7 cellular contexts compared by ENCODE assay signal in genomic region chr16:81003610-81004460, GRCh38. TPM values are rescaled to one million over a fixed set of nuclear protein-coding genes. Genes with fewer than 3 reads are reported as not detected.
DNase-seq lines count a peak whose midpoint lies in the region; ATAC-seq and TF ChIP-seq lines count a peak whose summit lies in the region.

No MANE protein-coding gene starts in this region.

- no peak overlapping the region for H2AFZ ChIP-seq in IMR-90 (replicated peaks; ENCODE audit: low read length, poor library complexity)

- H3K27me3 ChIP-seq in IMR-90 (ENCODE audit: control insufficient read depth, insufficient read depth, low read length): no peaks in the 10 kb centered on the region

- H2BK5ac ChIP-seq in IMR-90 (ENCODE audit: low read depth, low read length, poor library complexity, severe bottlenecking): no peak overlapping the region

- no peak overlapping the region for H3K27ac Mint-ChIP-seq in activated B cell treated with CpG ODN at 0.5 μM for 24 hours

- no peaks in the 10 kb centered on the region for H3K9me3 ChIP-seq in IMR-90 (ENCODE audit: control insufficient read depth, insufficient read depth, low read length)

- 100% methylated on average over 1 of the region's 11 CpGs; no CpG with 5 or more reads in 1 of the 2 experiments for WGBS in IMR-90 (ENCODE audit: extremely low coverage in 2 of 2, insufficient read length in 1 of 2), 2 experiments

- TF ChIP-seq POLR2A in IMR-90 (IDR thresholded peaks at IDR 0.05; ENCODE audit: low read depth, low read length): no peak

- intact Hi-C loops in IMR-90 (cut with micrococcal nuclease) (no loop called here), activated B cell treated with CpG ODN at 0.5 μM for 24 hours (cut with micrococcal nuclease) (loop anchor here (1.0 to 10.0 kb wide), 4 partner anchors 199 to 861 kb away; partner anchors contain the start of gene CDYL2)

- peak overlapping the region; percentile 13; the same call in 1 of the 2 replicates for H3K4me3 ChIP-seq in IMR-90 (ENCODE audit: insufficient read depth, low read depth, low read length)
- H3K4me3 ChIP-seq in foreskin fibroblast (ENCODE audit: low read depth in 1 of 2, low read length in 2 of 2): peak overlapping the region; percentile 29 to 48

- H3K27me3 Mint-ChIP-seq in activated B cell treated with CpG ODN at 0.5 μM for 24 hours: no peaks in the 10 kb centered on the region

- H2BK20ac ChIP-seq in IMR-90 (ENCODE audit: low read depth, low read length): no peak overlapping the region

- H3K9ac ChIP-seq in IMR-90 (ENCODE audit: low read depth, low read length): 0 out of 2 replicates have a peak overlapping the region, but pooled peaks have one; percentile 51

- peak overlapping the region in 1 of 2 experiments; percentile 7; a peak in 1 of 4 replicates for H4K8ac ChIP-seq in IMR-90 (ENCODE audit: low read depth in 2 of 2, low read length in 2 of 2)

- H3K4ac ChIP-seq in IMR-90 (ENCODE audit: low read depth, low read length): peak overlapping the region; percentile 30; the same call in 1 of the 2 replicates

- no peak overlapping the region for H2BK15ac ChIP-seq in IMR-90 (ENCODE audit: low read depth, low read length)

- peak overlapping the region; percentile 45; the same call in 1 of the 2 replicates for H4K5ac ChIP-seq in IMR-90 (ENCODE audit: low read depth, low read length)

- H2BK120ac ChIP-seq in IMR-90 (ENCODE audit: low read depth, low read length): no peak overlapping the region

- peaks cover 65% of the 10 kb centered on the region for H3K4me1 Mint-ChIP-seq in activated B cell treated with CpG ODN at 0.5 μM for 24 hours

- POLR2A ChIA-PET in IMR-90 (lab: Charles Lee; ENCODE audit: unreplicated experiment): no interaction called here
- POLR2A ChIA-PET in activated B cell treated with CpG ODN at 0.5 μM for 24 hours (lab: Charles Lee): interaction anchor here (1.0 kb wide), 1 partner anchor 73 kb away, joined by 4 read pairs; the partner anchor contains the start of gene C16orf46

- peak overlapping the region; percentile 76 for H3K4me3 Mint-ChIP-seq in activated B cell treated with CpG ODN at 0.5 μM for 24 hours

- BruUV-seq in IMR-90 (replicated peaks; lab: Mats Ljungman, UMichigan): no TSS peak

- TF ChIP-seq RAD21 in IMR-90 (IDR thresholded peaks at IDR 0.05; ENCODE audit: low read length): no peak

- peak overlapping the region; percentile 83 for H3K4me2 ChIP-seq in IMR-90 (ENCODE audit: low read depth, low read length)

- in situ Hi-C loops in IMR-90 (cut with MboI; ENCODE audit: low sequenced_read_pairs): no loop called here

- H3K27ac ChIP-seq in IMR-90 (ENCODE audit: insufficient read depth, low read length): no peak overlapping the region

- CTCF ChIA-PET in IMR-90 (lab: Yijun Ruan, JAX) (interaction anchor here (0.6 to 1.7 kb wide), 13 partner anchors 10 to 204 kb away, joined by 3 to 9 read pairs (median 3); partner anchors contain the start of gene ATMIN), activated B cell treated with CpG ODN at 0.5 μM for 24 hours (lab: Charles Lee) (interaction anchor here (0.6 to 6.1 kb wide), 6 partner anchors 13 to 749 kb away, joined by 3 to 51 read pairs (median 3); partner anchors contain the start of genes ATMIN, C16orf46 and GAN)

- peaks cover 11 to 50% of the 10 kb centered on the region in 2 experiments; a peak in 3 of 4 replicates for H3K79me1 ChIP-seq in IMR-90 (ENCODE audit: low read depth in 1 of 2, low read length in 2 of 2)

- no peaks in the 10 kb centered on the region for H3K9me3 Mint-ChIP-seq in activated B cell treated with CpG ODN at 0.5 μM for 24 hours

- peaks cover 2% of the 10 kb centered on the region; the same call in 1 of the 2 replicates for H3K9me1 ChIP-seq in IMR-90 (ENCODE audit: insufficient read depth, low read length)

- no peaks in the 10 kb centered on the region for H3K36me3 ChIP-seq in IMR-90 (ENCODE audit: control insufficient read depth, insufficient read depth, low read length)

- H3K4me1 ChIP-seq in IMR-90 (ENCODE audit: control insufficient read depth, insufficient read depth, low read length): peaks cover 2% of the 10 kb centered on the region; the same call in 1 of the 2 replicates

- peak overlapping the region; percentile 60 for H3K14ac ChIP-seq in IMR-90 (replicated peaks; ENCODE audit: low read depth, low read length)

- peak overlapping the region; percentile 0 for H2AK9ac ChIP-seq in IMR-90 (replicated peaks; ENCODE audit: low read depth, low read length, poor library complexity)

- ATAC-seq in IMR-90 (ENCODE audit: low read depth) (no peak), activated B cell treated with CpG ODN at 0.5 μM for 24 hours (ENCODE audit: low read depth) (no peak), GM18519 (IDR thresholded peaks at IDR 0.05; ENCODE audit: low FRiP score, unreplicated experiment) (no peak)
- no peak for ATAC-seq in stimulated activated naive CD8-positive, alpha-beta T cell treated with anti-CD3 and anti-CD28 coated beads, Interleukin-15, Interleukin-2, amounts not matched to agents 100 U/mL and 50 U/mL, for 24 hours

- dilution Hi-C loops in IMR-90 (cut with HindIII; ENCODE audit: low sequenced_read_pairs, unreplicated experiment): no loop called here

- H3K56ac ChIP-seq in IMR-90 (ENCODE audit: extremely low read depth, insufficient read depth, low read length): no peak overlapping the region

- no peak overlapping the region for H3K18ac ChIP-seq in IMR-90 (ENCODE audit: low read depth, low read length)

- peaks cover 20% of the 10 kb centered on the region for H4K20me1 ChIP-seq in IMR-90 (ENCODE audit: insufficient read depth, low read length)

- peaks cover 15% of the 10 kb centered on the region for H3K36me3 Mint-ChIP-seq in activated B cell treated with CpG ODN at 0.5 μM for 24 hours (ENCODE audit: low read depth)

- H4K91ac ChIP-seq in IMR-90 (ENCODE audit: insufficient read depth, low read depth, low read length): no peak overlapping the region

- DNase-seq in IMR-90: peak; percentile 47
- no peak for DNase-seq in activated B cell treated with CpG ODN at 0.5 μM for 24 hours
- DNase-seq in foreskin fibroblast: no peak
- peak; percentile 17 for DNase-seq in stimulated activated naive CD8-positive, alpha-beta T cell treated with anti-CD3 and anti-CD28 coated beads, Interleukin-15, Interleukin-2, amounts not matched to agents 100 U/mL and 50 U/mL, for 24 hours
- no peak for DNase-seq in GM20000 (ENCODE audit: low spot score)
- no peak for DNase-seq in SHP77 treated with DMSO at 0.1 percent for 48 hours (lab: John Stamatoyannopoulos, UW)

- H2AK5ac ChIP-seq in IMR-90 (ENCODE audit: low read depth, low read length): peak overlapping the region; percentile 5; the same call in 1 of the 2 replicates

- TF ChIP-seq CTCF in IMR-90 (conservative IDR thresholded peaks at IDR 0.05; ENCODE audit: low read depth, low read length): no peak
- no peak for TF ChIP-seq CTCF in activated B cell treated with CpG ODN at 0.5 μM for 24 hours (IDR thresholded peaks at IDR 0.05)
- TF ChIP-seq CTCF in foreskin fibroblast (IDR thresholded peaks at IDR 0.05; ENCODE audit: low read depth, low read length): no peak
- TF ChIP-seq CTCF in GM20000 (IDR thresholded peaks at IDR 0.05; ENCODE audit: extremely low read depth, missing control alignments): no peak

- H3K23ac ChIP-seq in IMR-90 (ENCODE audit: low read depth, low read length): peak overlapping the region; percentile 66; the same call in 1 of the 2 replicates

TF ChIP-seq in IMR-90, 13 proteins besides CTCF, POLR2A, EP300 and RAD21:
- TF ChIP-seq CEBPB (IDR thresholded peaks at IDR 0.05; ENCODE audit: low read depth, low read length) (peak; percentile 45; the same call in 1 of the 2 replicates), MXI1 (IDR thresholded peaks at IDR 0.05; ENCODE audit: borderline replicate concordance, low read depth, low read length) (no peak), SMC3 (IDR thresholded peaks at IDR 0.05; ENCODE audit: low read depth, low read length) (no peak)

RNA-seq across cellular contexts. Expression of gene CMC2, which starts 2.9 kb away (rescaled TPM):
- total RNA-seq in IMR-90 (2012; rRNA removed) (57.0 and 81.4 TPM in 2 replicates), activated B cell treated with CpG ODN at 0.5 μM for 24 hours (18.1 and 22.3 TPM in 2 replicates)
- polyA plus RNA-seq in IMR-90 (2012; rRNA removed): 104 and 108 TPM in 2 replicates
- 75.5 and 109 TPM in 2 replicates for polyA plus RNA-seq in IMR-90 (2012; cell fraction: cytosol; rRNA removed)
- polyA plus RNA-seq in IMR-90 (2012; cell fraction: nucleus; rRNA removed; ENCODE audit: low replicate concordance): 19.9 and 36.3 TPM in 2 replicates

RNA-seq across cellular contexts. Expression of gene CENPN, which starts 3.2 kb away (rescaled TPM):
- total RNA-seq in IMR-90 (2012; rRNA removed): 22.8 and 34.4 TPM in 2 replicates
- 20.5 and 37.4 TPM in 2 replicates for polyA plus RNA-seq in IMR-90 (2012; rRNA removed)
- 3.3 and 7.3 TPM in 2 replicates for polyA plus RNA-seq in IMR-90 (2012; cell fraction: cytosol; rRNA removed)
- polyA plus RNA-seq in IMR-90 (2012; cell fraction: nucleus; rRNA removed; ENCODE audit: low replicate concordance): 4.6 and 6.2 TPM in 2 replicates
- total RNA-seq in activated B cell treated with CpG ODN at 0.5 μM for 24 hours: 5.4 and 5.9 TPM in 2 replicates

RNA-seq across cellular contexts. Expression of gene ATMIN, which starts 31.8 kb away (rescaled TPM):
- total RNA-seq in IMR-90 (2012; rRNA removed) (38.9 and 45.9 TPM in 2 replicates), activated B cell treated with CpG ODN at 0.5 μM for 24 hours (30.6 and 31.0 TPM in 2 replicates)
- 13.5 and 15.8 TPM in 2 replicates for polyA plus RNA-seq in IMR-90 (2012; rRNA removed)
- polyA plus RNA-seq in IMR-90 (2012; cell fraction: cytosol; rRNA removed): 5.0 and 5.6 TPM in 2 replicates
- polyA plus RNA-seq in IMR-90 (2012; cell fraction: nucleus; rRNA removed; ENCODE audit: low replicate concordance): 1.9 and 13.6 TPM in 2 replicates

Comparison
In these comparisons a context has a peak if more than half of its experiments do, and no peak if none do; other contexts are left out.
1. DNase-seq: peak in IMR-90 (single experiment) and stimulated activated naive CD8-positive, alpha-beta T cell treated with anti-CD3 and anti-CD28 coated beads, Interleukin-15, Interleukin-2, amounts not matched to agents 100 U/mL and 50 U/mL, for 24 hours (single experiment); none in activated B cell treated with CpG ODN at 0.5 μM for 24 hours (single experiment), foreskin fibroblast (0 of 2), GM20000 (single experiment) and SHP77 treated with DMSO at 0.1 percent for 48 hours (single experiment).